In genomic region chr14:81303258-81303935, GRCh38 we compare ENCODE assay signal across 1 cellular context.
TF ChIP-seq lines count a peak whose summit lies in the region.

No MANE protein-coding gene starts in this region.

TF ChIP-seq in HepG2, 621 proteins besides CTCF, POLR2A, EP300 and RAD21 (continued from another document and continues in another):
- no peak for TF ChIP-seq ZBTB40 (IDR thresholded peaks at IDR 0.05)
- TF ChIP-seq ZBTB40 (CRISPR knock-in tag; IDR thresholded peaks at IDR 0.05), result 0 out of 2 replicates have a peak, but pooled peaks have one; percentile 62
- no peak; the same call in 1 of the 2 replicates for TF ChIP-seq ZNF441 (CRISPR knock-in tag; IDR thresholded peaks at IDR 0.05; ENCODE audit: borderline replicate concordance)
- TF ChIP-seq ARID4A (CRISPR knock-in tag; IDR thresholded peaks at IDR 0.05; ENCODE audit: borderline replicate concordance), result peak; percentile 88; the same call in 1 of the 2 replicates
- TF ChIP-seq ATF5 (CRISPR knock-in tag; IDR thresholded peaks at IDR 0.05; ENCODE audit: low read depth), result no peak
- TF ChIP-seq RAD51 (IDR thresholded peaks at IDR 0.05; ENCODE audit: borderline replicate concordance), result no peak
- TF ChIP-seq CEBPG (CRISPR knock-in tag; IDR thresholded peaks at IDR 0.05), result peak; percentile 97
- TF ChIP-seq TMF1 (CRISPR knock-in tag; IDR thresholded peaks at IDR 0.05; ENCODE audit: low read depth), result no peak
- peak; percentile 79; the same call in 1 of the 2 replicates for TF ChIP-seq ZNF724P (CRISPR knock-in tag; IDR thresholded peaks at IDR 0.05; ENCODE audit: borderline replicate concordance)
- 0 out of 2 replicates have a peak, but pooled peaks have one; percentile 57 for TF ChIP-seq AHR (CRISPR knock-in tag; IDR thresholded peaks at IDR 0.05)
- TF ChIP-seq TCF12 (IDR thresholded peaks at IDR 0.05), result no peak
- peak; percentile 82; the same call in 1 of the 2 replicates for TF ChIP-seq TCF12 (CRISPR knock-in tag; IDR thresholded peaks at IDR 0.05)
- TF ChIP-seq SRY (CRISPR knock-in tag; IDR thresholded peaks at IDR 0.05), result no peak
- TF ChIP-seq SRSF4 (IDR thresholded peaks at IDR 0.05; ENCODE audit: low read depth, low read length, poor library complexity, severe bottlenecking), result no peak
- peak; percentile 99 for TF ChIP-seq JUN (CRISPR knock-in tag; IDR thresholded peaks at IDR 0.05)
- TF ChIP-seq ZNF589 (CRISPR knock-in tag; conservative IDR thresholded peaks at IDR 0.05), result no peak
- no peak for TF ChIP-seq ZNF20 (CRISPR knock-in tag; IDR thresholded peaks at IDR 0.05)
- TF ChIP-seq PRMT3 (CRISPR knock-in tag; IDR thresholded peaks at IDR 0.05; ENCODE audit: borderline replicate concordance, low read depth), result no peak
- TF ChIP-seq MEIS1 (CRISPR knock-in tag; IDR thresholded peaks at IDR 0.05; ENCODE audit: borderline replicate concordance), result peak; percentile 99; the same call in 1 of the 2 replicates
- peak; percentile 72 for TF ChIP-seq MAFF (IDR thresholded peaks at IDR 0.05; ENCODE audit: low read depth, low read length)
- TF ChIP-seq NFE2L2 (IDR thresholded peaks at IDR 0.05; ENCODE audit: low read length), result peak; percentile 94
- TF ChIP-seq ZNF569 (CRISPR knock-in tag; IDR thresholded peaks at IDR 0.05; ENCODE audit: borderline replicate concordance), result no peak
- TF ChIP-seq ZNF446 (CRISPR knock-in tag; IDR thresholded peaks at IDR 0.05), result no peak
- TF ChIP-seq ZBTB37 (CRISPR knock-in tag; IDR thresholded peaks at IDR 0.05), result no peak
- peak; percentile 75 for TF ChIP-seq KAT8 (CRISPR knock-in tag; IDR thresholded peaks at IDR 0.05)
- TF ChIP-seq MIER2 (CRISPR knock-in tag; IDR thresholded peaks at IDR 0.05), result peak; percentile 69
- TF ChIP-seq NFE2L1 (CRISPR knock-in tag; IDR thresholded peaks at IDR 0.05; ENCODE audit: borderline replicate concordance), result peak; percentile 92; the same call in 1 of the 2 replicates
- peak; percentile 41; the same call in 1 of the 2 replicates for TF ChIP-seq GFI1 (CRISPR knock-in tag; IDR thresholded peaks at IDR 0.05; ENCODE audit: borderline replicate concordance)
- peak; percentile 88 for TF ChIP-seq NCOR1 (IDR thresholded peaks at IDR 0.05; ENCODE audit: borderline replicate concordance, low read length)
- no peak for TF ChIP-seq ZNF24 (IDR thresholded peaks at IDR 0.05)
- peak; percentile 90 for TF ChIP-seq ZNF792 (CRISPR knock-in tag; IDR thresholded peaks at IDR 0.05)
- no peak; the same call in 1 of the 2 replicates for TF ChIP-seq FUBP1 (CRISPR knock-in tag; IDR thresholded peaks at IDR 0.05; ENCODE audit: borderline replicate concordance)
- TF ChIP-seq BRD4 (CRISPR knock-in tag; IDR thresholded peaks at IDR 0.05), result no peak
- no peak for TF ChIP-seq DZIP1 (CRISPR knock-in tag; IDR thresholded peaks at IDR 0.05)
- no peak; the same call in 1 of the 2 replicates for TF ChIP-seq NKX3-1 (CRISPR knock-in tag; IDR thresholded peaks at IDR 0.05)
- peak; percentile 71; the same call in 1 of the 2 replicates for TF ChIP-seq POGK (CRISPR knock-in tag; conservative IDR thresholded peaks at IDR 0.05)
- peak; percentile 54 for TF ChIP-seq ZSCAN21 (CRISPR knock-in tag; IDR thresholded peaks at IDR 0.05; ENCODE audit: borderline replicate concordance)
- no peak for TF ChIP-seq GTF3A (CRISPR knock-in tag; conservative IDR thresholded peaks at IDR 0.05)
- no peak for TF ChIP-seq RBAK (CRISPR knock-in tag; IDR thresholded peaks at IDR 0.05)
